Comparison of ENCODE assay signal across 8 cellular contexts in genomic region chr5:79133121-79133656, GRCh38. TPM values are rescaled to one million over a fixed set of nuclear protein-coding genes. Genes with fewer than 3 reads are reported as not detected.
DNase-seq lines count a peak whose midpoint lies in the region; ATAC-seq, FAIRE-seq and TF ChIP-seq lines count a peak whose summit lies in the region.

No MANE protein-coding gene starts in this region.

- intact Hi-C loops in PC-3 (cut with micrococcal nuclease): loop anchor here (1.0 to 10.0 kb wide), 9 partner anchors 70 to 404 kb away; no protein-coding TSS in a partner anchor
- intact Hi-C loops in HepG2 (cut with micrococcal nuclease; ENCODE audit: unreplicated experiment): loop anchor here (1.0 to 10.0 kb wide), 4 partner anchors 62 to 331 kb away; no protein-coding TSS in a partner anchor
- intact Hi-C loops in tibial artery (cut with DNase I; ENCODE audit: low total_unique reads): loop anchor here (2.0 kb wide), 1 partner anchor 108 kb away; no protein-coding TSS in a partner anchor

- H2AFZ ChIP-seq in PC-3 (ENCODE audit: low read length): peak overlapping the region; percentile 71
- H2AFZ ChIP-seq in HepG2 (ENCODE audit: low read length): peak overlapping the region; percentile 6

- peak overlapping the region; percentile 82 for H3K4me2 ChIP-seq in PC-3 (ENCODE audit: low read length)
- H3K4me2 ChIP-seq in HepG2 (ENCODE audit: low read depth, low read length): peak overlapping the region; percentile 64

- POLR2A ChIA-PET in PC-3 (lab: Charles Lee; ENCODE audit: unreplicated experiment) (interaction anchor here (0.6 kb wide), 2 partner anchors 452 to 928 kb away, joined by 3 to 18 read pairs; no protein-coding TSS in a partner anchor), HepG2 (lab: Yijun Ruan, JAX) (interaction anchor here (1.0 to 1.7 kb wide), 4 partner anchors 26 to 148 kb away, joined by 3 to 11 read pairs (median 4); partner anchors contain the start of gene ARSB)

- H3K4me3 ChIP-seq in HFF-Myc (replicated peaks; ENCODE audit: low read depth, low read length): peak overlapping the region; percentile 19
- H3K4me3 ChIP-seq in PC-3 (ENCODE audit: low read length): peak overlapping the region; percentile 53
- peak overlapping the region; percentile 46 for H3K4me3 ChIP-seq in choroid plexus epithelial cell (ENCODE audit: low read depth, low read length)
- H3K4me3 ChIP-seq in HepG2 (replicated peaks in 1 of 3; ENCODE audit: insufficient read depth in 1 of 3, low read depth in 2 of 3, low read length in 3 of 3): peak overlapping the region in 2 of 3 experiments; percentile 8 to 30; a peak in 2 of 6 replicates
- H3K4me3 ChIP-seq in tibial artery: peak overlapping the region; percentile 27 to 32

- H3K9ac ChIP-seq in PC-3 (ENCODE audit: low read length): no peak overlapping the region
- no peak overlapping the region for H3K9ac ChIP-seq in HepG2 (ENCODE audit: insufficient read depth, low read depth, low read length)

- H3K79me2 ChIP-seq in PC-3 (ENCODE audit: low read length) (no peaks in the 10 kb centered on the region), HepG2 (ENCODE audit: insufficient read depth, low read length) (no peaks in the 10 kb centered on the region)

- TF ChIP-seq POLR2A in HepG2 (IDR thresholded peaks at IDR 0.05; ENCODE audit: insufficient read depth in 1 of 2, low read depth in 2 of 2, low read length in 2 of 2): no peak

- in situ Hi-C loops in HepG2 (cut with HindIII; ENCODE audit: extremely low pct_ligation_motif_present, low pct_unique_long_range_greater_than_20kb): loop anchor here (5.0 to 25.0 kb wide), 3 partner anchors 106 to 329 kb away; no protein-coding TSS in a partner anchor

- BruUV-seq in PC-3 (replicated peaks; lab: Mats Ljungman, UMichigan): no TSS peak
- BruUV-seq in HepG2 (replicated peaks; lab: Mats Ljungman, UMichigan): no TSS peak

- FAIRE-seq in HepG2 (lab: Jason Lieb, UNC): peak; percentile 42

- no peaks in the 10 kb centered on the region for H3K9me2 ChIP-seq in PC-3 (replicated peaks; ENCODE audit: low read length)

- H3K36me3 ChIP-seq in PC-3 (ENCODE audit: low read depth, low read length): no peaks in the 10 kb centered on the region
- H3K36me3 ChIP-seq in HepG2 (replicated peaks in 1 of 2; ENCODE audit: control insufficient read depth in 1 of 2, insufficient read depth in 2 of 2, low read length in 2 of 2): no peaks in the 10 kb centered on the region
- H3K36me3 ChIP-seq in tibial artery: no peaks in the 10 kb centered on the region

- TF ChIP-seq EP300 in HepG2 (IDR thresholded peaks at IDR 0.05; ENCODE audit: low read depth in 2 of 2, low read length in 2 of 2) (no peak), HepG2 (CRISPR knock-in tag; IDR thresholded peaks at IDR 0.05; ENCODE audit: borderline replicate concordance) (no peak)

- H3F3A ChIP-seq in PC-3 (ENCODE audit: low read length, unreplicated experiment): no peaks in the 10 kb centered on the region

- WGBS in HepG2 (ENCODE audit: low lambda C conversion rate): 1% methylated on average over 4 of the region's 4 CpGs

- DNase-seq in AG09319 (ENCODE audit: extremely low read depth, low read depth): no peak
- DNase-seq in HFF-Myc (ENCODE audit: extremely low read depth, low read depth): peak; percentile 31
- peak; percentile 72 for DNase-seq in PC-3
- peak; percentile 74 for DNase-seq in choroid plexus epithelial cell (ENCODE audit: low read depth)
- DNase-seq in HepG2 (ENCODE audit: low spot score): peak; percentile 7
- DNase-seq in tibial artery: no peak

- H3K4me1 ChIP-seq in PC-3 (ENCODE audit: insufficient read depth, low read length): peaks cover 11% of the 10 kb centered on the region
- H3K4me1 ChIP-seq in HepG2 (ENCODE audit: insufficient read depth, low read length): peaks cover 24% of the 10 kb centered on the region
- H3K4me1 ChIP-seq in tibial artery: peaks cover 0 to 10% (median 5%) of the 10 kb centered on the region in 4 donors

- H3K27ac ChIP-seq in PC-3 (ENCODE audit: low read length) (peak overlapping the region; percentile 34; the same call in 1 of the 2 replicates), HepG2 (ENCODE audit: extremely low read length, insufficient read depth, low read length) (no peak overlapping the region), tibial artery (peak overlapping the region; percentile 48 to 79)

- TF ChIP-seq CTCF in AG09319 (IDR thresholded peaks at IDR 0.05; ENCODE audit: low read depth, low read length) (peak; percentile 28), HFF-Myc (IDR thresholded peaks at IDR 0.05; ENCODE audit: low read depth, low read length, missing control alignments) (no peak), PC-3 (conservative IDR thresholded peaks at IDR 0.05; ENCODE audit: low read depth, low read length) (peak; percentile 35; the same call in 1 of the 2 replicates), choroid plexus epithelial cell (conservative IDR thresholded peaks at IDR 0.05; ENCODE audit: low read depth, low read length) (no peak), HepG2 (CRISPR knock-in tag; IDR thresholded peaks at IDR 0.05) (peak; percentile 38; the same call in 1 of the 2 replicates), tibial artery (IDR thresholded peaks at IDR 0.05) (peak; percentile 22 to 38)

- H3K27me3 ChIP-seq in PC-3 (ENCODE audit: low read length) (no peaks in the 10 kb centered on the region), HepG2 (ENCODE audit: control insufficient read depth in 1 of 2, insufficient read depth in 2 of 2, low read length in 2 of 2) (no peaks in the 10 kb centered on the region), tibial artery (no peaks in the 10 kb centered on the region)

- no peaks in the 10 kb centered on the region for H3K9me3 ChIP-seq in PC-3 (ENCODE audit: low read length)
- H3K9me3 ChIP-seq in HepG2 (ENCODE audit: low read length): no peaks in the 10 kb centered on the region
- no peaks in the 10 kb centered on the region for H3K9me3 ChIP-seq in tibial artery

- ATAC-seq in PC-3: peak; percentile 55
- no peak; the same call in 2 of the 3 replicates for ATAC-seq in HepG2
- no peak for ATAC-seq in GM18909 (IDR thresholded peaks at IDR 0.05; ENCODE audit: poor library complexity, unreplicated experiment)
- ATAC-seq in HG03159 (IDR thresholded peaks at IDR 0.05; ENCODE audit: unreplicated experiment): no peak

- no peak for TF ChIP-seq RAD21 in HepG2 (CRISPR knock-in tag; IDR thresholded peaks at IDR 0.05)

- H4K20me1 ChIP-seq in PC-3 (ENCODE audit: low read length): no peaks in the 10 kb centered on the region
- H4K20me1 ChIP-seq in HepG2 (ENCODE audit: insufficient read depth, low read length): no peaks in the 10 kb centered on the region

- CTCF ChIA-PET in PC-3 (lab: Charles Lee) (interaction anchor here (0.6 to 3.6 kb wide), 21 partner anchors 11 to 336 kb away, joined by 3 to 176 read pairs (median 4); no protein-coding TSS in a partner anchor), HepG2 (lab: Yijun Ruan, JAX; ENCODE audit: low intra/inter-chr PET ratio, low total read pairs) (interaction anchor here (1.2 to 3.3 kb wide), 5 partner anchors 109 to 331 kb away, joined by 3 to 53 read pairs (median 3); no protein-coding TSS in a partner anchor)

TF ChIP-seq in HepG2, 621 proteins besides CTCF, POLR2A, EP300 and RAD21 (continues in another document):
- peak; percentile 38 for TF ChIP-seq SMC3 (IDR thresholded peaks at IDR 0.05; ENCODE audit: low read length)
- TF ChIP-seq DRAP1 (CRISPR knock-in tag; IDR thresholded peaks at IDR 0.05): no peak
- TF ChIP-seq ATF7-NPFF (CRISPR knock-in tag; IDR thresholded peaks at IDR 0.05; ENCODE audit: low read depth): no peak
- TF ChIP-seq ZFYVE20 (CRISPR knock-in tag; IDR thresholded peaks at IDR 0.05; ENCODE audit: borderline replicate concordance, low read depth): no peak
- no peak for TF ChIP-seq FIP1L1 (IDR thresholded peaks at IDR 0.05; ENCODE audit: borderline replicate concordance, insufficient read depth, low read depth, low read length)
- no peak for TF ChIP-seq ZBTB14 (CRISPR knock-in tag; IDR thresholded peaks at IDR 0.05)
- TF ChIP-seq ZNF891 (CRISPR knock-in tag; IDR thresholded peaks at IDR 0.05): no peak

RNA-seq across cellular contexts. Expression of gene BHMT, which starts 21.6 kb away (rescaled TPM):
- total RNA-seq in PC-3 (2014; rRNA removed): not detected in 2 replicates
- total RNA-seq in HepG2 (2016; rRNA removed; fragmentation: Illumina TruSeq; extraction: Trizol): 6.4 and 10.9 TPM in 2 replicates
- total RNA-seq in HepG2 (2016; cell fraction: cytosol; rRNA removed; fragmentation: Illumina TruSeq; extraction: Trizol; ENCODE audit: low read depth): 0.62 and 1.3 TPM in 2 replicates
- total RNA-seq in HepG2 (2016; cell fraction: insoluble cytoplasmic fraction; rRNA removed; fragmentation: Illumina TruSeq; extraction: Trizol): 7.5 and 9.6 TPM in 2 replicates
- 1.8 and 2.3 TPM in 2 replicates for total RNA-seq in HepG2 (2016; cell fraction: membrane; rRNA removed; fragmentation: Illumina TruSeq; extraction: Trizol)
- 3.3 and 3.5 TPM in 2 replicates for total RNA-seq in HepG2 (2016; cell fraction: nucleus; rRNA removed; fragmentation: Illumina TruSeq; extraction: Trizol)
- 0.40 and 0.63 TPM in 2 replicates for polyA plus RNA-seq in HepG2 (2011; rRNA removed)
- 0.72 and 0.81 TPM in 2 replicates for polyA plus RNA-seq in HepG2 (2011; cell fraction: cytosol; rRNA removed)
- polyA plus RNA-seq in HepG2 (2011; cell fraction: nucleus; rRNA removed): 1.0 and 1.3 TPM in 2 replicates
- polyA plus RNA-seq in HepG2 (2012): 3.5 and 15.0 TPM in 2 replicates
- polyA plus RNA-seq in HepG2 (2016; cell fraction: cytosol; fragmentation: Illumina TruSeq; extraction: Trizol; ENCODE audit: low read depth): 0.29 and 0.47 TPM in 2 replicates
- polyA plus RNA-seq in HepG2 (2016; cell fraction: insoluble cytoplasmic fraction; fragmentation: Illumina TruSeq; extraction: Trizol; ENCODE audit: low read depth): 11.2 and 11.3 TPM in 2 replicates
- 1.3 and 1.5 TPM in 2 replicates for polyA plus RNA-seq in HepG2 (2016; cell fraction: membrane; fragmentation: Illumina TruSeq; extraction: Trizol; ENCODE audit: low read depth)
- polyA plus RNA-seq in HepG2 (2016; cell fraction: nucleus; fragmentation: Illumina TruSeq; extraction: Trizol; ENCODE audit: insufficient read depth, low read depth): 4.6 and 5.3 TPM in 2 replicates
- 1.1 TPM in 1 of 2 replicates, not detected in the other for polyA minus RNA-seq in HepG2 (2011; rRNA and poly(A)+ RNA removed; ENCODE audit: low replicate concordance)
- polyA minus RNA-seq in HepG2 (2011; cell fraction: cytosol; rRNA and poly(A)+ RNA removed): 1.1 and 1.4 TPM in 2 replicates
- 1.3 and 3.9 TPM in 2 replicates for polyA minus RNA-seq in HepG2 (2011; cell fraction: nucleus; rRNA and poly(A)+ RNA removed)

Comparison
In these comparisons a context has a peak if more than half of its experiments do, and no peak if none do; other contexts are left out.
1. DNase-seq: peak in HFF-Myc (single experiment), PC-3 (single experiment), choroid plexus epithelial cell (single experiment) and HepG2 (single experiment); none in AG09319 (single experiment) and tibial artery (0 of 2).
2. CTCF ChIP-seq: peak in AG09319 (single experiment), PC-3 (single experiment), HepG2 (single experiment) and tibial artery (2 of 2); none in HFF-Myc (single experiment) and choroid plexus epithelial cell (single experiment).
3. Peak in every context shown above with its lines, with median percentiles within 50 percentile points of each other: H3K4me3 ChIP-seq.